Comparison of ENCODE assay signal across 1 cellular context in genomic region chr22:31121403-31121802, GRCh38.
TF ChIP-seq lines count a peak whose summit lies in the region.

No MANE protein-coding gene starts in this region.

TF ChIP-seq in HepG2, 621 proteins besides CTCF, POLR2A, EP300 and RAD21:
- TF ChIP-seq SMAD9 (CRISPR knock-in tag; IDR thresholded peaks at IDR 0.05) (no peak), CREB1 (IDR thresholded peaks at IDR 0.05) (peak; percentile 70), CREB1 (CRISPR knock-in tag; IDR thresholded peaks at IDR 0.05) (no peak)
